15 cellular contexts compared by ENCODE assay signal in the genomic region with DNA sequence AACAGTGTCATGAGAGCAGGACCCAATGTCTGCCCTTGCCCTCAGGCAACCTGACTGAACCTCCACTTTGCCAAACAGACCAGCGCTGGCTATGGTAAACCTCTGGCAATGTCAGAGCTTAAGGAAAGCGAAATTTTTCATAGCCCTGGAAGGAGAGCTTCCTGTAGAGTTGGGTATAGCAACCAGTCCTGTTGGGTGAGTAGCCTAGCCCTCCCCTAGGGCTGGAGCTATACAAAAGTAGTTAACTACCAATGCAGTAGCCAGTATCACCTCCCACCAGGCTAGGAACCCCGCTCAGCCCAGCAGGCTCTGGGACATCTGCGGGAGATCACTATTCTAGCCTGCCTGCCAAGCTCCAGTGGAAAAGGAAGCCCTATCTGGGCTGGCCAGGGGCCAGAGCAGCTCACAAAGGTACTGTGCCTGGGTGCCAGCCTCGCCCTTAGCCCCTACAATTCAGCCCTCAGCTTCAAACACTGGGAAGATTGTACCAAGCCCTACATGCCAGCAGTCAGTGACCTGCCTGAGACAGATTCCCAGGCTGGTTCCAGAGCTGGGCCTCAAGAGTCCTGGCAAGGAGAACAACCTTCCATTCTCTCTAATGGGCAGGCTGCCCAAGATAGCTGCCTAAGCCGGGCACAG. TPM values are rescaled to one million over a fixed set of nuclear protein-coding genes. Genes with fewer than 3 reads are reported as not detected.
A peak's percentile ranks its signal among the peaks of the same experiment; 100 is the strongest.
DNase-seq lines count a peak whose midpoint lies in the region; ATAC-seq, FAIRE-seq and TF ChIP-seq lines count a peak whose summit lies in the region.
"Had no signal": no experiment of that assay in that cellular context is flagged by ENCODE, and none has a peak within 500 bp of the region (broad histone marks: within the 10 kb centered on the region; RNA-seq: fewer than 3 reads in every experiment).

No MANE protein-coding gene starts in this region.

- TF ChIP-seq RAD21 in SK-N-SH (IDR thresholded peaks at IDR 0.05; ENCODE audit: low read length) = no peak

- intact Hi-C loops in tibial artery (cut with DNase I; ENCODE audit: low total_unique reads) = no loop called here

- no peak for FAIRE-seq in bronchial epithelial cell (lab: Jason Lieb, UNC)

- H3K27me3 ChIP-seq in SK-N-SH (ENCODE audit: insufficient read depth) (no peaks in the 10 kb centered on the region), bronchial epithelial cell (ENCODE audit: control insufficient read depth, insufficient read depth, low read length) (no peaks in the 10 kb centered on the region), tibial artery (no peaks in the 10 kb centered on the region)

- H3K27ac ChIP-seq in SK-N-SH (ENCODE audit: low read depth in 2 of 2, low read length in 1 of 2) (no peak overlapping the region), tibial artery (peak overlapping the region; percentile 25 to 27)

- CTCF ChIA-PET in SK-N-SH (lab: Yijun Ruan, JAX) = interaction anchor here (1.1 to 2.0 kb wide), 2 partner anchors 12 to 16 kb away, joined by 3 to 19 read pairs; no protein-coding TSS in a partner anchor

- no peaks in the 10 kb centered on the region for H4K20me1 ChIP-seq in SK-N-SH (ENCODE audit: insufficient read depth)

- H3K4me2 ChIP-seq in SK-N-SH = no peak overlapping the region

- DNase-seq in SK-N-SH (no peak), bronchial epithelial cell (ENCODE audit: low read depth) (peak; percentile 29), medulla oblongata (ENCODE audit: extremely low spot score) (peak; percentile 64), tibial artery (no peak), NCI-H82 treated with DMSO at 0.1 percent for 48 hours (lab: John Stamatoyannopoulos, UW; ENCODE audit: unreplicated experiment) (no peak)
- DNase-seq: activated CD4-positive, CD25-positive, alpha-beta regulatory T cell; central memory CD4-positive, alpha-beta T cell; immature natural killer cell; RPMI8226; stimulated activated CD4-positive, alpha-beta T cell treated with anti-CD3 and anti-CD28 coated beads, Interleukin-4, amount 100 ng/mL, for 24 hours had no signal

- no peak overlapping the region for H3K4me3 ChIP-seq in SK-N-SH (ENCODE audit: low read depth in 2 of 2, low read length in 1 of 2)
- no peak overlapping the region for H3K4me3 ChIP-seq in bronchial epithelial cell (ENCODE audit: low read depth, low read length)
- H3K4me3 ChIP-seq in tibial artery = no peak overlapping the region

- H3K9me2 ChIP-seq in SK-N-SH = no peaks in the 10 kb centered on the region

- TF ChIP-seq EP300 in SK-N-SH (IDR thresholded peaks at IDR 0.05; ENCODE audit: borderline replicate concordance in 1 of 2, low read depth in 1 of 2, low read length in 1 of 2) = no peak

- peaks cover 28% of the 10 kb centered on the region for H3F3A ChIP-seq in SK-N-SH (replicated peaks; ENCODE audit: insufficient read depth)

- H3K36me3 ChIP-seq in SK-N-SH (replicated peaks in 1 of 2; ENCODE audit: control insufficient read depth in 1 of 2, insufficient read depth in 2 of 2, low read length in 1 of 2) = no peaks in the 10 kb centered on the region
- no peaks in the 10 kb centered on the region for H3K36me3 ChIP-seq in bronchial epithelial cell (ENCODE audit: control insufficient read depth, insufficient read depth, low read length)
- H3K36me3 ChIP-seq in tibial artery = no peaks in the 10 kb centered on the region

- WGBS in SK-N-SH (ENCODE audit: low lambda C conversion rate) = 81% methylated on average over 3 of the region's 6 CpGs

- H3K9me3 ChIP-seq in SK-N-SH = no peaks in the 10 kb centered on the region
- H3K9me3 ChIP-seq in tibial artery = no peaks in the 10 kb centered on the region

- H3K4me1 ChIP-seq in SK-N-SH (ENCODE audit: control insufficient read depth in 1 of 2, insufficient read depth in 2 of 2, low read depth in 1 of 2, low read length in 1 of 2) (peaks cover 0 to 28% of the 10 kb centered on the region in 2 experiments; a peak in 3 of 4 replicates), tibial artery (peaks cover 3 to 52% (median 35%) of the 10 kb centered on the region in 4 donors)

- no peak for ATAC-seq in SK-N-SH treated with all-trans-retinoic acid at 6 μM for 48 hours
- ATAC-seq in HG02970 (IDR thresholded peaks at IDR 0.05; ENCODE audit: low FRiP score, unreplicated experiment) = no peak
- ATAC-seq in GM18870 (IDR thresholded peaks at IDR 0.05; ENCODE audit: unreplicated experiment) = no peak

- H2AFZ ChIP-seq in SK-N-SH (ENCODE audit: low read depth) = no peak overlapping the region

- POLR2A ChIA-PET in SK-N-SH (lab: Yijun Ruan, JAX) = no interaction called here

- H3K9ac ChIP-seq in SK-N-SH = no peak overlapping the region

- H3K79me2 ChIP-seq in SK-N-SH (ENCODE audit: insufficient read depth) = no peaks in the 10 kb centered on the region

- TF ChIP-seq CTCF in SK-N-SH (IDR thresholded peaks at IDR 0.05) (no peak), bronchial epithelial cell (IDR thresholded peaks at IDR 0.05; ENCODE audit: insufficient read depth, low read length, severe bottlenecking) (no peak), tibial artery (IDR thresholded peaks at IDR 0.05) (no peak)

TF ChIP-seq in SK-N-SH, 30 proteins besides CTCF, POLR2A, EP300 and RAD21:
- peak; percentile 30; the same call in 1 of the 2 replicates for TF ChIP-seq NFIC (IDR thresholded peaks at IDR 0.05; ENCODE audit: borderline replicate concordance)
- no peak for TF ChIP-seq NRF1 (IDR thresholded peaks at IDR 0.05; ENCODE audit: low read depth, low read length)

TF ChIP-seq in SK-N-SH treated with all-trans-retinoic acid at 6 μM for 48 hours, 23 proteins besides CTCF, POLR2A, EP300 and RAD21 (continues in another document):
- TF ChIP-seq GLIS3 (CRISPR knock-in tag; IDR thresholded peaks at IDR 0.05) (no peak), ISL1 (CRISPR knock-in tag; IDR thresholded peaks at IDR 0.05) (no peak), OSR1 (CRISPR knock-in tag; IDR thresholded peaks at IDR 0.05) (no peak), POU6F1 (CRISPR knock-in tag; IDR thresholded peaks at IDR 0.05; ENCODE audit: borderline replicate concordance, low read depth) (no peak), ZC3H10 (CRISPR knock-in tag; IDR thresholded peaks at IDR 0.05) (no peak), ESRRG (CRISPR knock-in tag; IDR thresholded peaks at IDR 0.05) (no peak), TCF4 (CRISPR knock-in tag; IDR thresholded peaks at IDR 0.05; ENCODE audit: borderline replicate concordance) (no peak), ZNF8 (CRISPR knock-in tag; IDR thresholded peaks at IDR 0.05) (no peak), ZFP3 (CRISPR knock-in tag; IDR thresholded peaks at IDR 0.05) (no peak), ZNF70 (CRISPR knock-in tag; IDR thresholded peaks at IDR 0.05) (no peak), BACH2 (CRISPR knock-in tag; IDR thresholded peaks at IDR 0.05; ENCODE audit: borderline replicate concordance) (no peak)
- TF ChIP-seq, protein P1, sequence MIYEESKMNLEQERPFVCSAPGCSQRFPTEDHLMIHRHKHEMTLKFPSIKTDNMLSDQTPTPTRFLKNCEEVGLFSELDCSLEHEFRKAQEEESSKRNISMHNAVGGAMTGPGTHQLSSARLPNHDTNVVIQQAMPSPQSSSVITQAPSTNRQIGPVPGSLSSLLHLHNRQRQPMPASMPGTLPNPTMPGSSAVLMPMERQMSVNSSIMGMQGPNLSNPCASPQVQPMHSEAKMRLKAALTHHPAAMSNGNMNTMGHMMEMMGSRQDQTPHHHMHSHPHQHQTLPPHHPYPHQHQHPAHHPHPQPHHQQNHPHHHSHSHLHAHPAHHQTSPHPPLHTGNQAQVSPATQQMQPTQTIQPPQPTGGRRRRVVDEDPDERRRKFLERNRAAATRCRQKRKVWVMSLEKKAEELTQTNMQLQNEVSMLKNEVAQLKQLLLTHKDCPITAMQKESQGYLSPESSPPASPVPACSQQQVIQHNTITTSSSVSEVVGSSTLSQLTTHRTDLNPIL (CRISPR knock-in tag; IDR thresholded peaks at IDR 0.05; ENCODE audit: low read depth) = no peak

RNA-seq across cellular contexts. Expression of gene WFDC3, which starts 7.9 kb away (rescaled TPM):
- 0.76 and 0.97 TPM in 2 replicates for polyA plus RNA-seq in SK-N-SH (2012; rRNA removed)
- polyA plus RNA-seq in SK-N-SH (2012; cell fraction: cytosol; rRNA removed) = 0.85 and 1.1 TPM in 2 replicates
- 1.1 TPM in 2 replicates for polyA plus RNA-seq in SK-N-SH (2012; cell fraction: nucleus; rRNA removed)
- not detected in 2 replicates for total RNA-seq in bronchial epithelial cell
- total RNA-seq: neural crest cell had no signal
- polyA plus RNA-seq: immature natural killer cell had no signal

RNA-seq across cellular contexts. Expression of gene DNTTIP1, which starts 8.0 kb away (rescaled TPM):
- 60.0 and 65.8 TPM in 2 replicates for polyA plus RNA-seq in SK-N-SH (2012; rRNA removed)
- polyA plus RNA-seq in SK-N-SH (2012; cell fraction: cytosol; rRNA removed) = 59.6 and 66.6 TPM in 2 replicates
- polyA plus RNA-seq in SK-N-SH (2012; cell fraction: nucleus; rRNA removed) = 48.3 and 55.4 TPM in 2 replicates
- total RNA-seq in bronchial epithelial cell = 13.4 and 14.1 TPM in 2 replicates

RNA-seq across cellular contexts. Expression of gene UBE2C, which starts 28.7 kb away (rescaled TPM):
- 82.8 and 115 TPM in 2 replicates for polyA plus RNA-seq in SK-N-SH (2012; rRNA removed)
- 82.5 and 93.2 TPM in 2 replicates for polyA plus RNA-seq in SK-N-SH (2012; cell fraction: cytosol; rRNA removed)
- polyA plus RNA-seq in SK-N-SH (2012; cell fraction: nucleus; rRNA removed) = 40.8 and 50.3 TPM in 2 replicates
- 0.26 and 1.8 TPM in 2 replicates for total RNA-seq in bronchial epithelial cell

RNA-seq across cellular contexts. Expression of gene TNNC2, which starts 43.3 kb away (rescaled TPM):
- 0.57 and 1.1 TPM in 2 replicates for polyA plus RNA-seq in SK-N-SH (2012; rRNA removed)
- 0.62 and 0.67 TPM in 2 replicates for polyA plus RNA-seq in SK-N-SH (2012; cell fraction: cytosol; rRNA removed)
- polyA plus RNA-seq in SK-N-SH (2012; cell fraction: nucleus; rRNA removed) = 4.0 and 4.1 TPM in 2 replicates
- 0.38 TPM in 1 of 2 replicates, not detected in the other for total RNA-seq in bronchial epithelial cell
- total RNA-seq: A172, neural crest cell had no signal

RNA-seq across cellular contexts. Expression of gene SNX21, which starts 49.8 kb away (rescaled TPM):
- polyA plus RNA-seq in SK-N-SH (2012; rRNA removed) = 20.6 and 22.1 TPM in 2 replicates
- polyA plus RNA-seq in SK-N-SH (2012; cell fraction: cytosol; rRNA removed) = 10.7 and 15.9 TPM in 2 replicates
- polyA plus RNA-seq in SK-N-SH (2012; cell fraction: nucleus; rRNA removed) = 40.5 and 107 TPM in 2 replicates
- total RNA-seq in bronchial epithelial cell = 6.8 and 15.5 TPM in 2 replicates

Comparison
In these comparisons a context has a peak if more than half of its experiments do, and no peak if none do; other contexts are left out.
1. DNase-seq: peak in bronchial epithelial cell (single experiment) and medulla oblongata (single experiment); none in SK-N-SH (single experiment), tibial artery (0 of 2) and NCI-H82 treated with DMSO at 0.1 percent for 48 hours (single experiment).
2. H3K27ac ChIP-seq: peak in tibial artery (2 of 2); none in SK-N-SH (0 of 2).